Comparison of ENCODE assay signal across 9 cellular contexts in genomic region chr1:162627662-162628296, GRCh38. TPM values are rescaled to one million over a fixed set of nuclear protein-coding genes. Genes with fewer than 3 reads are reported as not detected.
DNase-seq lines count a peak whose midpoint lies in the region; FAIRE-seq and TF ChIP-seq lines count a peak whose summit lies in the region.
"Had no signal": no experiment of that assay in that cellular context is flagged by ENCODE, and none has a peak within 500 bp of the region (broad histone marks: within the 10 kb centered on the region; RNA-seq: fewer than 3 reads in every experiment).

No MANE protein-coding gene starts in this region.

- peak overlapping the region; percentile 90 for H3K27ac ChIP-seq in rectal smooth muscle tissue (ENCODE audit: low read depth, low read length)

- H3K4me3 ChIP-seq in bronchial epithelial cell (ENCODE audit: low read depth, low read length) (no peak overlapping the region), rectal smooth muscle tissue (ENCODE audit: low read length) (no peak overlapping the region)

- H3K27me3 ChIP-seq in bronchial epithelial cell (ENCODE audit: control insufficient read depth, insufficient read depth, low read length) (no peaks in the 10 kb centered on the region), rectal smooth muscle tissue (ENCODE audit: control insufficient read depth, insufficient read depth, low read length) (no peaks in the 10 kb centered on the region)

- H3K4me1 ChIP-seq in rectal smooth muscle tissue (ENCODE audit: control insufficient read depth, insufficient read depth, low read length), result peaks cover 42% of the 10 kb centered on the region

- H3K36me3 ChIP-seq in bronchial epithelial cell (ENCODE audit: control insufficient read depth, insufficient read depth, low read length) (no peaks in the 10 kb centered on the region), rectal smooth muscle tissue (ENCODE audit: control insufficient read depth, insufficient read depth, low read length) (no peaks in the 10 kb centered on the region)

- intact Hi-C loops in posterior vena cava (cut with DNase I), result no loop called here

- no peak for FAIRE-seq in bronchial epithelial cell (lab: Jason Lieb, UNC)

- no peak overlapping the region for H3K9ac ChIP-seq in rectal smooth muscle tissue (ENCODE audit: low read length)

- peak; percentile 41 for TF ChIP-seq CTCF in bronchial epithelial cell (IDR thresholded peaks at IDR 0.05; ENCODE audit: insufficient read depth, low read length, severe bottlenecking)

- DNase-seq in NCI-H510A treated with DMSO at 0.1 percent for 48 hours (lab: John Stamatoyannopoulos, UW) (peak; percentile 8), NCI-H510A (lab: John Stamatoyannopoulos, UW) (no peak), NCI-H1930 (lab: John Stamatoyannopoulos, UW) (peak; percentile 5 to 47), bronchial epithelial cell (ENCODE audit: low read depth) (peak; percentile 41), posterior vena cava (ENCODE audit: low spot score) (no peak), NCI-H128 (lab: John Stamatoyannopoulos, UW; ENCODE audit: unreplicated experiment) (no peak), glomerular visceral epithelial cell (ENCODE audit: extremely low spot score) (no peak)
- DNase-seq: activated naive CD8-positive, alpha-beta T cell treated with anti-CD3 and anti-CD28 coated beads, Interleukin-2, amount 10 ng/mL, durations not matched to agents 7 days and 5 days had no signal

RNA-seq across cellular contexts. Expression of gene DDR2, which starts 4.5 kb away (rescaled TPM):
- total RNA-seq in bronchial epithelial cell (1.5 and 4.7 TPM in 2 replicates), posterior vena cava (100 to 1,000 TPM; 116 to 138 TPM)

Comparison
In these comparisons a context has a peak if more than half of its experiments do, and no peak if none do; other contexts are left out.
1. DNase-seq: peak in NCI-H510A treated with DMSO at 0.1 percent for 48 hours (single experiment), NCI-H1930 (2 of 2) and bronchial epithelial cell (single experiment); none in NCI-H510A (single experiment), posterior vena cava (single experiment), NCI-H128 (single experiment) and glomerular visceral epithelial cell (single experiment).
2. RNA of gene DDR2, which starts 4.5 kb away (total RNA-seq): 116 to 138 TPM in posterior vena cava; 1.5 to 4.7 TPM in bronchial epithelial cell; every median in the first group is over 10 times any median in the second.